Comparison of ENCODE assay signal across 36 cellular contexts in the genomic region with DNA sequence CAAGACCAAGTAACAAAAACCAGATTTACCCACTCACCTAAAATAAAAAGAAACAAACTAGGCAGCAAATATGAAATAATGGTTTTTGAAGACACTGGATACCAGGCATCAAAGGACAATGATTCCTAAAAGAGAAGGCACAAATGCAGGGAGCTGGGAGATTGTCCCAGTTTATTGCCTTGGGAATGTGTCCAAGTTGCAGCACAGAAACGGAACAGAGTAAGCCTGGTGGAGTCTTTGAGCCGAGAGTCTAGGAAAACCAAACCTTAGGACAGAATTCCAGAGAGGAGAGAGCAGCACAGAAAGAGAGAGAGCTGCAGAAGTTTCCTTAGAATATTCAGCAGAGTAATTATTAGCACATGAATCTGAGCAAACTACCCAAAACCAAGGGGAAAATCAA.
"Had no signal": no experiment of that assay in that cellular context is flagged by ENCODE, and none has a peak within 500 bp of the region (broad histone marks: within the 10 kb centered on the region; RNA-seq: fewer than 3 reads in every experiment).

No MANE protein-coding gene starts in this region.

- H3K4me3 ChIP-seq: ascending aorta, cardiac muscle cell, MG63 had no signal

- FAIRE-seq: RCC 7860, TTC549 had no signal

- DNase-seq: activated CD4-positive, alpha-beta T cell treated with anti-CD3 and anti-CD28 coated beads for 36 hours; activated CD4-positive, alpha-beta T cell treated with anti-CD3 and anti-CD28 coated beads, Interleukin-2, amount 10 ng/mL, durations not matched to agents 7 days and 5 days; activated CD4-positive, alpha-beta T cell treated with anti-CD3 and anti-CD28 coated beads, Interleukin-2, amount 50 U/mL, for 48 hours; activated CD8-positive, alpha-beta T cell treated with anti-CD3 and anti-CD28 coated beads, Interleukin-2, amount 10 ng/mL, durations not matched to agents 7 days and 5 days; activated gamma-delta T cell; activated naive CD4-positive, alpha-beta T cell treated with Interleukin-2 at 50 U/mL for 16 hours; activated naive CD8-positive, alpha-beta T cell treated with anti-CD3 and anti-CD28 coated beads, Interleukin-2, amount 10 ng/mL, durations not matched to agents 7 days and 5 days; activated T-cell treated with anti-CD3 and anti-CD28 coated beads, Interleukin-2, amount 50 U/mL, for 24 hours; amygdala; Karpas-422; KBM-7; MG63; NCI-H1048; NCI-H1105 treated with DMSO at 0.1 percent for 48 hours; NCI-H1436; NCI-H1694; NCI-H1930; NCI-H345; NCI-H526; NCI-H748 treated with DMSO at 0.1 percent for 48 hours; NK-92 treated with Interleukin-12 subunit alpha and Interleukin-12 subunit beta, amount 100 ng/mL, for 24 hours; PC-3; SIG-M5 had no signal

- H3K36me3 ChIP-seq: cardiac muscle cell, MG63 had no signal

- H3K4me1 ChIP-seq: ascending aorta had no signal

- H3K27me3 ChIP-seq: ascending aorta, cardiac muscle cell, MG63 had no signal

- H3K4me1 Mint-ChIP-seq: activated CD4-positive, alpha-beta T cell treated with anti-CD3 and anti-CD28 coated beads for 36 hours; activated CD4-positive, alpha-beta T cell treated with anti-CD3 and anti-CD28 coated beads, Interleukin-2, amount 10 ng/mL, durations not matched to agents 7 days and 5 days; central memory CD8-positive, alpha-beta T cell; WTC11 had no signal

- H3K4me3 Mint-ChIP-seq: activated CD4-positive, alpha-beta T cell treated with anti-CD3 and anti-CD28 coated beads for 36 hours; activated CD4-positive, alpha-beta T cell treated with anti-CD3 and anti-CD28 coated beads, Interleukin-2, amount 10 ng/mL, durations not matched to agents 7 days and 5 days; activated CD8-positive, alpha-beta T cell treated with anti-CD3 and anti-CD28 coated beads, Interleukin-2, amount 10 ng/mL, durations not matched to agents 7 days and 5 days; activated naive CD4-positive, alpha-beta T cell treated with anti-CD3 and anti-CD28 coated beads, Interleukin-2, amount 50 U/mL, for 24 hours; activated naive CD8-positive, alpha-beta T cell treated with anti-CD3 and anti-CD28 coated beads, Interleukin-2, amount 10 ng/mL, durations not matched to agents 7 days and 5 days; activated T-cell treated with anti-CD3 and anti-CD28 coated beads, Interleukin-2, amount 50 U/mL, for 24 hours; central memory CD8-positive, alpha-beta T cell; T-helper 2 cell treated with Interferon-gamma antibody and Interleukin-4, amounts not matched to agents 5 μg/mL and 100 μg/mL, for 36 hours; WTC11 had no signal

- H3K27ac Mint-ChIP-seq: activated CD4-positive, alpha-beta T cell treated with anti-CD3 and anti-CD28 coated beads for 36 hours; activated CD4-positive, alpha-beta T cell treated with anti-CD3 and anti-CD28 coated beads, Interleukin-2, amount 10 ng/mL, durations not matched to agents 7 days and 5 days; activated CD8-positive, alpha-beta T cell treated with anti-CD3 and anti-CD28 coated beads, Interleukin-2, amount 10 ng/mL, durations not matched to agents 7 days and 5 days; activated naive CD4-positive, alpha-beta T cell treated with anti-CD3 and anti-CD28 coated beads, Interleukin-2, amount 50 U/mL, for 24 hours; activated naive CD8-positive, alpha-beta T cell treated with anti-CD3 and anti-CD28 coated beads, Interleukin-2, amount 10 ng/mL, durations not matched to agents 7 days and 5 days; activated T-cell treated with anti-CD3 and anti-CD28 coated beads, Interleukin-2, amount 50 U/mL, for 24 hours; activated T-helper 2 cell treated with anti-CD3 and anti-CD28 coated beads, Interferon-gamma antibody, Interleukin-2, Interleukin-4, amounts not matched to agents 10 μg/mL and 5 μg/mL and 100 μg/mL, durations not matched to agents 14 hours and 24 hours and 36 hours; T-helper 2 cell treated with Interferon-gamma antibody and Interleukin-4, amounts not matched to agents 5 μg/mL and 100 μg/mL, for 36 hours; WTC11 had no signal

- H3K27me3 Mint-ChIP-seq: activated CD4-positive, alpha-beta T cell treated with anti-CD3 and anti-CD28 coated beads for 36 hours; activated CD4-positive, alpha-beta T cell treated with anti-CD3 and anti-CD28 coated beads, Interleukin-2, amount 10 ng/mL, durations not matched to agents 7 days and 5 days; activated naive CD4-positive, alpha-beta T cell treated with anti-CD3 and anti-CD28 coated beads, Interleukin-2, amount 50 U/mL, for 24 hours; activated naive CD8-positive, alpha-beta T cell treated with anti-CD3 and anti-CD28 coated beads, Interleukin-2, amount 10 ng/mL, durations not matched to agents 7 days and 5 days; activated T-cell treated with anti-CD3 and anti-CD28 coated beads, Interleukin-2, amount 50 U/mL, for 24 hours; central memory CD8-positive, alpha-beta T cell had no signal

- H3K9me3 ChIP-seq: MG63 had no signal

- H3K27ac ChIP-seq: ascending aorta, cardiac muscle cell, RWPE1 had no signal

- ATAC-seq: activated CD4-positive, alpha-beta T cell treated with anti-CD3 and anti-CD28 coated beads for 36 hours; activated CD4-positive, CD25-positive, alpha-beta regulatory T cell treated with anti-CD3 and anti-CD28 coated beads, Interleukin-2, amount 50 U/mL, for 24 hours; activated CD8-positive, alpha-beta T cell treated with anti-CD3 and anti-CD28 coated beads, Interleukin-2, amount 10 ng/mL, durations not matched to agents 7 days and 5 days; PC-3; Right ventricle myocardium inferior; SK-N-SH treated with all-trans-retinoic acid at 6 μM for 48 hours; WTC11 had no signal
